In the genomic region with DNA sequence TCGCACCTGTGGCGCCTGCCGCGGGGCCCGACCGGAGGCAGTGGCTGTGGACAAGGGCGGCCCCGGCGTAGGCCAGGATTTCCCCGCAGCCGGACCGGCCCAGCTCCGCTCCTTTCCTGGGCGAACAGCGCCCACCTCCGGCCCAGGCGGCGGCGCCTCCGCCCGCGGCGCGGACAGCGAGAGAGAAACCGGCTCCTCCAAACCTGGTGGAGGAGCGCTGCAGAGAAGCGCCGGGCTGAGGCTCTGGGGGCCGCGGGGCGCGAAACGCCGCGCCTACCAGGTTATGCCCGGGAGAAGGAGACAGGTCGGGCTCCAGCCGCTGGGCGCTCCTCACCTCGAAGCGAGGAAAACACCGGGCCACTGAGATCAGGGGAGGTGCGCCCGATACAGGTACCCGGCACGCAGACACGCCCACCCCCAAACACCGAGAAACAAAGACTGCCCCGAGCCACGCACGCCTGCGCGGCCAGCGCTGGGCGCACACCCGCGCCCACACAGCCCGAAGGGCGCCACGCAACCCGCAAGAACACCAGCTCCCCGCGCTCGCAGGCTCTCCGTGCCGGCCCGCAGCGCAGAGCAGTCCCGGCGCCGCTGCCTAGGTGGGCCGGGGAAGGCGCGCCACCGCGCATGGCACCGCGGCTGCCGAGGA, we compare ENCODE assay signal across 9 cellular contexts.
A peak's percentile ranks its signal among the peaks of the same experiment; 100 is the strongest.
DNase-seq lines count a peak whose midpoint lies in the region; ATAC-seq lines count a peak whose summit lies in the region.
"Had no signal": no experiment of that assay in that cellular context is flagged by ENCODE, and none has a peak within 500 bp of the region (broad histone marks: within the 10 kb centered on the region; RNA-seq: fewer than 3 reads in every experiment).

No MANE protein-coding gene starts in this region.

- peak; percentile 13 for DNase-seq in activated CD8-positive, alpha-beta memory T cell treated with anti-CD3 and anti-CD28 coated beads, Interleukin-2, amount 50 U/mL, for 4 hours
- no peak for DNase-seq in activated CD8-positive, alpha-beta memory T cell treated with anti-CD3 and anti-CD28 coated beads for 24 hours
- DNase-seq in iris pigment epithelial cell (ENCODE audit: low read depth), result peak; percentile 23
- DNase-seq in substantia nigra (lab: John Stamatoyannopoulos, UW), result peak in 14 of 49 donors; percentile 26 to 61 (median 38)
- DNase-seq in pons (ENCODE audit: low spot score), result no peak
- no peak for DNase-seq in NCI-H69 (lab: John Stamatoyannopoulos, UW)

- ATAC-seq in HG03342 (IDR thresholded peaks at IDR 0.05; ENCODE audit: unreplicated experiment), result no peak

- H3K27ac ChIP-seq in angular gyrus (ENCODE audit: low read depth, low read length) (peak overlapping the region; percentile 59), substantia nigra (ENCODE audit: low read depth, low read length, poor library complexity, severe bottlenecking) (peak overlapping the region; percentile 92)
- H3K27ac ChIP-seq: PC-9 had no signal

Comparison
In these comparisons a context has a peak if more than half of its experiments do, and no peak if none do; other contexts are left out.
1. DNase-seq: peak in activated CD8-positive, alpha-beta memory T cell treated with anti-CD3 and anti-CD28 coated beads, Interleukin-2, amount 50 U/mL, for 4 hours (single experiment) and iris pigment epithelial cell (single experiment); none in activated CD8-positive, alpha-beta memory T cell treated with anti-CD3 and anti-CD28 coated beads for 24 hours (single experiment), pons (single experiment) and NCI-H69 (single experiment).